Comparison of ENCODE assay signal across 1 cellular context in genomic region chr12:16531623-16532022, GRCh38.
TF ChIP-seq lines count a peak whose summit lies in the region.

No MANE protein-coding gene starts in this region.

TF ChIP-seq in HepG2, 621 proteins besides CTCF, POLR2A, EP300 and RAD21 (continued from another document):
- no peak for TF ChIP-seq SP5 (CRISPR knock-in tag; IDR thresholded peaks at IDR 0.05; ENCODE audit: borderline replicate concordance, low read depth)
